ENCODE assay signal across 36 cellular contexts in genomic region chr19:37964109-37964508, GRCh38. TPM values are rescaled to one million over a fixed set of nuclear protein-coding genes. Genes with fewer than 3 reads are reported as not detected.
A peak's percentile ranks its signal among the peaks of the same experiment; 100 is the strongest.
DNase-seq lines count a peak whose midpoint lies in the region; ATAC-seq, FAIRE-seq and TF ChIP-seq lines count a peak whose summit lies in the region.
"Had no signal": no experiment of that assay in that cellular context is flagged by ENCODE, and none has a peak within 500 bp of the region (broad histone marks: within the 10 kb centered on the region; RNA-seq: fewer than 3 reads in every experiment).

No MANE protein-coding gene starts in this region.

- H3K4me3 Mint-ChIP-seq in stimulated activated memory B cell treated with anti-CD40 and anti-IgM and Interleukin-4, amounts not matched to agents 10 μg/mL and 1 μg/mL and 100 μg/mL, for 72 hours, result no peak overlapping the region
- H3K4me3 Mint-ChIP-seq: activated naive CD8-positive, alpha-beta T cell treated with anti-CD3 and anti-CD28 coated beads for 36 hours; central memory CD8-positive, alpha-beta T cell; T-cell; WTC11 had no signal

- SMC1A ChIA-PET in GM12878 (lab: Charles Lee; ENCODE audit: uncharacterized antibody, unreplicated experiment), result interaction anchor here (0.8 to 6.9 kb wide), 17 partner anchors 11 to 84 kb away, joined by 3 to 48 read pairs (median 5); partner anchors contain the start of genes SIPA1L3 and WDR87

- no peak for FAIRE-seq in GM12878 (lab: Jason Lieb, UNC)
- FAIRE-seq: kidney, RCC 7860 had no signal

- H3K9me3 ChIP-seq in OCI-LY7 (ENCODE audit: low read length) (peaks cover 8% of the 10 kb centered on the region; the same call in 1 of the 2 replicates), GM12878 (replicated peaks; ENCODE audit: control insufficient read depth, insufficient read depth, low read length) (peaks cover 9% of the 10 kb centered on the region)
- H3K9me3 ChIP-seq: ascending aorta had no signal

- H3K9me3 Mint-ChIP-seq in stimulated activated memory B cell treated with anti-CD40 and anti-IgM and Interleukin-4, amounts not matched to agents 10 μg/mL and 1 μg/mL and 100 μg/mL, for 72 hours, result peaks cover 5% of the 10 kb centered on the region

- H3K4me2 ChIP-seq in OCI-LY7 (ENCODE audit: low read length) (peak overlapping the region; percentile 54; the same call in 1 of the 2 replicates), GM12878 (ENCODE audit: control insufficient read depth, insufficient read depth) (no peak overlapping the region)

- H3K27ac Mint-ChIP-seq in stimulated activated memory B cell treated with anti-CD40 and anti-IgM and Interleukin-4, amounts not matched to agents 10 μg/mL and 1 μg/mL and 100 μg/mL, for 72 hours, result peak overlapping the region; percentile 86
- H3K27ac Mint-ChIP-seq: activated naive CD8-positive, alpha-beta T cell treated with anti-CD3 and anti-CD28 coated beads for 36 hours; T-cell; WTC11 had no signal

- in situ Hi-C loops in GM12878 (cut with MboI), result no loop called here

- CTCF ChIA-PET in OCI-LY7 (lab: Charles Lee; ENCODE audit: unreplicated experiment), result no interaction called here
- CTCF ChIA-PET in GM12878 (lab: Yijun Ruan, JAX), result interaction anchor here (0.8 to 2.3 kb wide), 12 partner anchors 11 to 62 kb away, joined by 3 to 16 read pairs (median 5); partner anchors contain the start of genes SIPA1L3 and WDR87

- H3K27me3 Mint-ChIP-seq in stimulated activated memory B cell treated with anti-CD40 and anti-IgM and Interleukin-4, amounts not matched to agents 10 μg/mL and 1 μg/mL and 100 μg/mL, for 72 hours, result no peaks in the 10 kb centered on the region
- H3K27me3 Mint-ChIP-seq: activated naive CD8-positive, alpha-beta T cell treated with anti-CD3 and anti-CD28 coated beads for 36 hours; central memory CD8-positive, alpha-beta T cell; T-cell had no signal

- H3K36me3 ChIP-seq in OCI-LY7 (ENCODE audit: insufficient read depth, low read length), result peaks cover 10% of the 10 kb centered on the region; the same call in 1 of the 2 replicates
- peaks cover 5 to 9% of the 10 kb centered on the region in 2 experiments; a peak in 3 of 4 replicates for H3K36me3 ChIP-seq in GM12878 (ENCODE audit: control insufficient read depth in 2 of 2, insufficient read depth in 2 of 2, low read length in 1 of 2)
- H3K36me3 ChIP-seq: ascending aorta, heart left ventricle, tibial nerve had no signal

- H3K4me3 ChIP-seq in OCI-LY7 (ENCODE audit: low read depth, low read length, poor library complexity, severe bottlenecking), result no peak overlapping the region
- H3K4me3 ChIP-seq in GM12878, result no peak overlapping the region
- H3K4me3 ChIP-seq: ascending aorta; BLaER1 treated with 17β-estradiol and CSF1 and Interleukin-3, amounts not matched to agents 10 nM and 100 nM; heart left ventricle; SJCRH30; tibial nerve had no signal

- H3K4me1 Mint-ChIP-seq in stimulated activated memory B cell treated with anti-CD40 and anti-IgM and Interleukin-4, amounts not matched to agents 10 μg/mL and 1 μg/mL and 100 μg/mL, for 72 hours, result peaks cover 73% of the 10 kb centered on the region

- H3K36me3 Mint-ChIP-seq in stimulated activated memory B cell treated with anti-CD40 and anti-IgM and Interleukin-4, amounts not matched to agents 10 μg/mL and 1 μg/mL and 100 μg/mL, for 72 hours, result peaks cover 13% of the 10 kb centered on the region

- no peak for TF ChIP-seq POLR2A in GM12878 (IDR thresholded peaks at IDR 0.05; ENCODE audit: low read depth, low read length)

- no peak for TF ChIP-seq RAD21 in GM12878 (IDR thresholded peaks at IDR 0.05; ENCODE audit: insufficient read depth, low read depth, low read length)

- RAD21 ChIA-PET in GM12878 (lab: Charles Lee; ENCODE audit: unreplicated experiment), result interaction anchor here (0.8 to 4.3 kb wide), 9 partner anchors 13 to 83 kb away, joined by 3 to 38 read pairs (median 10); partner anchors contain the start of genes SIPA1L3 and WDR87

- H2AFZ ChIP-seq in OCI-LY7 (ENCODE audit: low read length), result no peak overlapping the region
- H2AFZ ChIP-seq in GM12878 (ENCODE audit: control insufficient read depth, low read depth, low read length), result no peak overlapping the region

- TF ChIP-seq EP300 in GM12878 (IDR thresholded peaks at IDR 0.05; ENCODE audit: borderline replicate concordance in 1 of 2, control insufficient read depth in 1 of 2, low read depth in 2 of 2, low read length in 2 of 2), result no peak

- no peaks in the 10 kb centered on the region for H3K9me2 ChIP-seq in OCI-LY7 (ENCODE audit: insufficient read depth, low read length)

- H3K27ac ChIP-seq in OCI-LY7 (ENCODE audit: low read depth, low read length, poor library complexity, severe bottlenecking) (peak overlapping the region; percentile 69), GM12878 (ENCODE audit: control insufficient read depth, insufficient read depth) (peak overlapping the region; percentile 45; the same call in 1 of the 2 replicates)
- H3K27ac ChIP-seq: HL-60, SJCRH30 had no signal

- no peak overlapping the region for H3K9ac ChIP-seq in GM12878 (ENCODE audit: control insufficient read depth, insufficient read depth, low read length)
- H3K9ac ChIP-seq: BLaER1 treated with 17β-estradiol and CSF1 and Interleukin-3, amounts not matched to agents 10 nM and 100 nM had no signal

- TF ChIP-seq CTCF in OCI-LY7 (conservative IDR thresholded peaks at IDR 0.05; ENCODE audit: low read length) (no peak), GM12878 (IDR thresholded peaks at IDR 0.05 in 2 of 3, conservative IDR thresholded peaks at IDR 0.05 in 1 of 3; ENCODE audit: control insufficient read depth in 2 of 3, extremely low read depth in 1 of 3, insufficient read depth in 1 of 3, low read depth in 3 of 3, low read length in 3 of 3) (no peak)

- no TSS peak for BruUV-seq in OCI-LY7 (replicated peaks; lab: Mats Ljungman, UMichigan)
- BruUV-seq in GM12878 (replicated peaks; lab: Mats Ljungman, UMichigan), result no TSS peak

- POLR2A ChIA-PET in OCI-LY7 (lab: Charles Lee) (interaction anchor here (0.8 to 1.5 kb wide), 9 partner anchors 9 to 85 kb away, joined by 3 to 7 read pairs (median 4); no protein-coding TSS in a partner anchor), GM12878 (lab: Charles Lee) (interaction anchor here (0.8 to 4.9 kb wide), 9 partner anchors 10 to 84 kb away, joined by 3 to 47 read pairs (median 4); partner anchors contain the start of genes SIPA1L3 and WDR87)

- WGBS in GM12878 (ENCODE audit: insufficient coverage, insufficient replicate concordance, low lambda C conversion rate, missing lambda C conversion rate), result 96% methylated on average over 2 of the region's 2 CpGs

- H3K27me3 ChIP-seq in GM12878 (replicated peaks in 1 of 2; ENCODE audit: control insufficient read depth in 2 of 2, insufficient read depth in 2 of 2, low read length in 1 of 2), result no peaks in the 10 kb centered on the region
- H3K27me3 ChIP-seq: ascending aorta; BLaER1 treated with 17β-estradiol and CSF1 and Interleukin-3, amounts not matched to agents 10 nM and 100 nM; heart left ventricle; SJCRH30; tibial nerve had no signal

- ATAC-seq in GM12878 (no peak), HG03135 (IDR thresholded peaks at IDR 0.05; ENCODE audit: unreplicated experiment) (no peak)
- no peak for ATAC-seq in stimulated activated memory B cell treated with anti-CD40 and anti-IgM and Interleukin-4, amounts not matched to agents 10 μg/mL and 1 μg/mL and 100 μg/mL, for 72 hours
- ATAC-seq: esophagus mucosa, heart left ventricle, left ventricle myocardium superior, right cardiac atrium, T-cell, WTC11 had no signal

- H4K20me1 ChIP-seq in OCI-LY7 (ENCODE audit: insufficient read depth, low read length) (no peaks in the 10 kb centered on the region), GM12878 (ENCODE audit: control insufficient read depth, insufficient read depth) (no peaks in the 10 kb centered on the region)

- H3K79me2 ChIP-seq in OCI-LY7 (ENCODE audit: insufficient read depth, low read depth, low read length), result peaks cover 62% of the 10 kb centered on the region
- peaks cover 74% of the 10 kb centered on the region for H3K79me2 ChIP-seq in GM12878 (ENCODE audit: control insufficient read depth, insufficient read depth, low read length)

- DNase-seq in HCEC 1CT, result peak; percentile 9
- no peak for DNase-seq in OCI-LY7 (ENCODE audit: low spot score)
- DNase-seq in GM12878 (ENCODE audit: low read depth, low spot score), result no peak
- DNase-seq in cortex of kidney (lab: John Stamatoyannopoulos, UW), result no peak
- DNase-seq in inferior parietal cortex (ENCODE audit: extremely low spot score), result no peak
- DNase-seq: activated CD4-positive, alpha-beta T cell treated with anti-CD3 and anti-CD28 coated beads, Interleukin-2, amount 50 U/mL, for 1 hour; activated gamma-delta T cell; activated naive CD8-positive, alpha-beta T cell treated with anti-CD3 and anti-CD28 coated beads for 36 hours; activated T-cell treated with anti-CD3 and anti-CD28 coated beads, Interleukin-2, amount 50 U/mL, for 1 hour; GF-D8; GOT3; heart left ventricle; kidney; left ventricle myocardium superior; NCI-H446; NCI-H774; posterior cingulate gyrus; right cardiac atrium; SJCRH30; stimulated activated CD4-positive, alpha-beta T cell treated with anti-CD3 and anti-CD28 coated beads, Interleukin-12 subunit alpha, Interleukin-12 subunit beta, amount 100 ng/mL, for 4 hours; stimulated activated CD4-positive, alpha-beta T cell treated with anti-CD3 and anti-CD28 coated beads, Interleukin-2, amount 100 ng/mL, for 48 hours; T-cell had no signal

- intact Hi-C loops in OCI-LY7 (cut with micrococcal nuclease; ENCODE audit: unreplicated experiment), result loop anchor here (5.0 kb wide), 1 partner anchor 37 kb away; no protein-coding TSS in a partner anchor
- intact Hi-C loops in GM12878 (cut with micrococcal nuclease; ENCODE audit: unreplicated experiment), result loop anchor here (5.0 kb wide), 1 partner anchor 83 kb away; no protein-coding TSS in a partner anchor

- H3K4me1 ChIP-seq in OCI-LY7 (ENCODE audit: insufficient read depth, low read length, poor library complexity, severe bottlenecking), result peaks cover 39% of the 10 kb centered on the region
- H3K4me1 ChIP-seq in GM12878 (ENCODE audit: control insufficient read depth, insufficient read depth, low read length), result peaks cover 39% of the 10 kb centered on the region

RNA-seq across cellular contexts. Expression of gene SIPA1L3, which starts 57.1 kb away (rescaled TPM):
- total RNA-seq in OCI-LY7 (2014; rRNA removed; shearing (Covaris generic)), result 21.2 and 36.3 TPM in 2 replicates
- 70.7 and 84.4 TPM in 2 replicates for total RNA-seq in OCI-LY7 (2022)
- 281 and 318 TPM in 2 replicates for total RNA-seq in GM12878 (2013; cell fraction: nucleolus; rRNA removed)
- 21.8 and 23.7 TPM in 2 replicates for total RNA-seq in GM12878 (2014; rRNA removed)
- 25.1 and 25.2 TPM in 2 replicates for total RNA-seq in GM12878 (2014; rRNA removed; fragmentation: Illumina TruSeq; extraction: Trizol)
- 66.2 and 71.1 TPM in 2 replicates for total RNA-seq in GM12878 (2021)
- polyA plus RNA-seq in GM12878 (2011; ENCODE audit: low read depth), result 10.4 TPM
- 8.5 and 14.3 TPM in 2 replicates for polyA plus RNA-seq in GM12878 (2011; rRNA removed)
- 10.2 and 16.8 TPM in 2 replicates for polyA plus RNA-seq in GM12878 (2011; cell fraction: cytosol; rRNA removed)
- polyA plus RNA-seq in GM12878 (2011; cell fraction: nucleus; rRNA removed), result 17.8 and 28.7 TPM in 2 replicates
- polyA plus RNA-seq in GM12878 (2012), result 19.0 and 28.9 TPM in 2 replicates
- 14.5 and 19.1 TPM in 2 replicates for polyA plus RNA-seq in GM12878 (2014; fragmentation: Illumina TruSeq; extraction: Trizol)
- polyA plus RNA-seq in GM12878 (2014; fragmentation: Nextera tagmentation; extraction: Ambion mirVana), result under 1 TPM; 0.24 to 0.63 TPM
- 19.2 and 24.2 TPM in 2 replicates for polyA plus RNA-seq in GM12878 (2014; rRNA removed)
- polyA plus RNA-seq in GM12878 (2016; fragmentation: Nextera tagmentation; extraction: Ambion mirVana), result 10 to 100 TPM; 17.7 to 23.3 TPM
- polyA minus RNA-seq in GM12878 (2011; rRNA and poly(A)+ RNA removed), result 33.6 and 41.5 TPM in 2 replicates
- 32.3 and 34.3 TPM in 2 replicates for polyA minus RNA-seq in GM12878 (2011; cell fraction: cytosol; rRNA and poly(A)+ RNA removed)
- 23.3 and 46.3 TPM in 2 replicates for polyA minus RNA-seq in GM12878 (2011; cell fraction: nucleus; rRNA and poly(A)+ RNA removed)

RNA-seq across cellular contexts. Expression of gene WDR87, which starts 57.7 kb away (rescaled TPM):
- total RNA-seq in OCI-LY7 (2014; rRNA removed; shearing (Covaris generic)), result 0.08 TPM in 1 of 2 replicates, not detected in the other
- total RNA-seq in OCI-LY7 (2022) (0.08 and 0.09 TPM in 2 replicates), GM12878 (2014; rRNA removed) (under 0.01 TPM in 1 of 2 replicates, not detected in the other), GM12878 (2014; rRNA removed; fragmentation: Illumina TruSeq; extraction: Trizol) (not detected in 2 replicates), GM12878 (2021) (not detected in 2 replicates)
- total RNA-seq in GM12878 (2013; cell fraction: nucleolus; rRNA removed), result not detected in 2 replicates
- not detected for polyA plus RNA-seq in GM12878 (2011; ENCODE audit: low read depth)
- polyA plus RNA-seq in GM12878 (2011; rRNA removed) (not detected in 2 replicates), GM12878 (2014; fragmentation: Illumina TruSeq; extraction: Trizol) (0.03 TPM in 1 of 2 replicates, not detected in the other), GM12878 (2014; fragmentation: Nextera tagmentation; extraction: Ambion mirVana) (not detected), GM12878 (2014; rRNA removed) (not detected in 2 replicates), GM12878 (2016; fragmentation: Nextera tagmentation; extraction: Ambion mirVana) (not detected)
- polyA plus RNA-seq in GM12878 (2011; cell fraction: cytosol; rRNA removed), result not detected in 2 replicates
- not detected in 2 replicates for polyA plus RNA-seq in GM12878 (2011; cell fraction: nucleus; rRNA removed)
- not detected in 2 replicates for polyA plus RNA-seq in GM12878 (2012)
- not detected in 2 replicates for polyA minus RNA-seq in GM12878 (2011; rRNA and poly(A)+ RNA removed)
- not detected in 2 replicates for polyA minus RNA-seq in GM12878 (2011; cell fraction: cytosol; rRNA and poly(A)+ RNA removed)
- polyA minus RNA-seq in GM12878 (2011; cell fraction: nucleus; rRNA and poly(A)+ RNA removed), result not detected in 2 replicates
- total RNA-seq: activated naive CD8-positive, alpha-beta T cell treated with anti-CD3 and anti-CD28 coated beads for 36 hours; ascending aorta; dermis microvascular lymphatic vessel endothelial cell; esophagus mucosa; fibroblast of villous mesenchyme; heart left ventricle; kidney; left ventricle myocardium superior; mesenteric fat pad; right cardiac atrium; SJCRH30; T-cell; tibial nerve; WTC11 had no signal
- polyA plus RNA-seq: AG04450, heart left ventricle, right cardiac atrium had no signal
